ENCODE assay signal across 11 cellular contexts in genomic region chr7:157021071-157021891, GRCh38. TPM values are rescaled to one million over a fixed set of nuclear protein-coding genes. Genes with fewer than 3 reads are reported as not detected.
DNase-seq lines count a peak whose midpoint lies in the region; ATAC-seq and TF ChIP-seq lines count a peak whose summit lies in the region.
"Had no signal": no experiment of that assay in that cellular context is flagged by ENCODE, and none has a peak within 500 bp of the region (broad histone marks: within the 10 kb centered on the region; RNA-seq: fewer than 3 reads in every experiment).

No MANE protein-coding gene starts in this region.

- H3K27me3 ChIP-seq in mesendoderm (ENCODE audit: insufficient read depth, low read length, poor library complexity) (peaks cover 82% of the 10 kb centered on the region), testis (no peaks in the 10 kb centered on the region)

- H2BK120ac ChIP-seq in mesendoderm (ENCODE audit: low read depth, low read length) = no peak overlapping the region

- H3K9ac ChIP-seq in mesendoderm (ENCODE audit: low read length) = no peak overlapping the region

- no peak overlapping the region for H3K4me3 Mint-ChIP-seq in chondrocyte (ENCODE audit: unreplicated experiment)

- no peak overlapping the region for H3K18ac ChIP-seq in mesendoderm (ENCODE audit: low read length)

- no peaks in the 10 kb centered on the region for H3K9me3 Mint-ChIP-seq in activated naive CD4-positive, alpha-beta T cell treated with anti-CD3 and anti-CD28 coated beads, Interleukin-2, amount 50 U/mL, for 72 hours
- no peaks in the 10 kb centered on the region for H3K9me3 Mint-ChIP-seq in chondrocyte (ENCODE audit: low read depth)

- H3K27ac ChIP-seq in mesendoderm (ENCODE audit: low read depth, low read length) (no peak overlapping the region), testis (no peak overlapping the region)

- no peak overlapping the region for H4K5ac ChIP-seq in mesendoderm (ENCODE audit: low read length)

- H3K4me1 Mint-ChIP-seq in chondrocyte (ENCODE audit: low read depth) = peaks cover 8% of the 10 kb centered on the region

- no peaks in the 10 kb centered on the region for H3K79me2 ChIP-seq in mesendoderm (ENCODE audit: control insufficient read depth, insufficient read depth, low read length)

- no peaks in the 10 kb centered on the region for H3K9me3 ChIP-seq in testis

- peak overlapping the region; percentile 22 for H3K4me2 ChIP-seq in mesendoderm (ENCODE audit: low read length)

- H3K27ac Mint-ChIP-seq in activated naive CD4-positive, alpha-beta T cell treated with anti-CD3 and anti-CD28 coated beads, Interleukin-2, amount 50 U/mL, for 72 hours = no peak overlapping the region
- no peak overlapping the region for H3K27ac Mint-ChIP-seq in chondrocyte (ENCODE audit: unreplicated experiment)

- H3K23ac ChIP-seq in mesendoderm (ENCODE audit: low read length) = peak overlapping the region; percentile 39

- no CpG with 5 or more reads among the region's 86 CpGs for WGBS in mesendoderm (ENCODE audit: extremely low coverage, insufficient coverage, low lambda C conversion rate)
- 0 to 8% methylated on average over 18 to 32 of the region's 86 CpGs for WGBS in testis, 2 donors

- intact Hi-C loops in testis (cut with DNase I; ENCODE audit: low total_unique reads) = no loop called here

- TF ChIP-seq CTCF in chondrocyte (IDR thresholded peaks at IDR 0.05) (no peak), testis (IDR thresholded peaks at IDR 0.05) (no peak)

- no peaks in the 10 kb centered on the region for H3K79me1 ChIP-seq in mesendoderm (ENCODE audit: low read length)

- no peak overlapping the region for H4K8ac ChIP-seq in mesendoderm (ENCODE audit: low read depth, low read length)

- H3K27me3 Mint-ChIP-seq in chondrocyte (ENCODE audit: low read depth) = peaks cover 71% of the 10 kb centered on the region

- no peak overlapping the region for H2BK15ac ChIP-seq in mesendoderm (replicated peaks; ENCODE audit: low read depth)

- H3K56ac ChIP-seq in mesendoderm (ENCODE audit: low read length) = no peak overlapping the region

- no peak overlapping the region for H3K4ac ChIP-seq in mesendoderm (ENCODE audit: low read depth, low read length)

- H3K36me3 Mint-ChIP-seq in activated naive CD4-positive, alpha-beta T cell treated with anti-CD3 and anti-CD28 coated beads, Interleukin-2, amount 50 U/mL, for 72 hours = peaks cover 0 to 5% of the 10 kb centered on the region in 2 donors
- no peaks in the 10 kb centered on the region for H3K36me3 Mint-ChIP-seq in chondrocyte (ENCODE audit: low read depth)

- no peak for ATAC-seq in activated naive CD4-positive, alpha-beta T cell treated with anti-CD3 and anti-CD28 coated beads, Interleukin-2, amount 50 U/mL, for 72 hours
- no peak for ATAC-seq in HG02623 (IDR thresholded peaks at IDR 0.05; ENCODE audit: unreplicated experiment)
- no peak for ATAC-seq in GM21825 (IDR thresholded peaks at IDR 0.05; ENCODE audit: unreplicated experiment)

- H3K4me3 ChIP-seq in mesendoderm (ENCODE audit: low read length) (no peak overlapping the region), testis (peak overlapping the region; percentile 12 to 21)

- DNase-seq in activated naive CD4-positive, alpha-beta T cell treated with anti-CD3 and anti-CD28 coated beads, Interleukin-2, amount 50 U/mL, for 72 hours (ENCODE audit: low spot score in 2 of 2) = peak; percentile 18 to 23
- no peak for DNase-seq in activated naive CD4-positive, alpha-beta T cell treated with anti-CD3 and anti-CD28 coated beads, Interleukin-2, amount 50 U/mL, for 16 hours
- DNase-seq in chondrocyte (ENCODE audit: low spot score) (peak; percentile 69), mesendoderm (no peak), testis (no peak)
- DNase-seq in stimulated activated CD4-positive, alpha-beta T cell treated with anti-CD3 and anti-CD28 coated beads, Interleukin-1b, Interleukin-23, amount 100 ng/mL, for 48 hours = no peak
- DNase-seq: dermis blood vessel endothelial cell, NCI-H446 treated with DMSO at 0.1 percent for 48 hours had no signal

- no peak for TF ChIP-seq POLR2A in testis (IDR thresholded peaks at IDR 0.05)

- no peak overlapping the region for H2AK5ac ChIP-seq in mesendoderm (ENCODE audit: low read length)

- no peak overlapping the region for H2BK5ac ChIP-seq in mesendoderm (ENCODE audit: low read length)

- H3K36me3 ChIP-seq in mesendoderm (ENCODE audit: control insufficient read depth, insufficient read depth, low read length) (no peaks in the 10 kb centered on the region), testis (ENCODE audit: low read depth, missing control alignments) (no peaks in the 10 kb centered on the region)

- no peaks in the 10 kb centered on the region for H3K4me1 ChIP-seq in mesendoderm (ENCODE audit: control insufficient read depth, low read depth, low read length)
- peaks cover 6% of the 10 kb centered on the region for H3K4me1 ChIP-seq in testis

RNA-seq across cellular contexts. Expression of gene MNX1, which starts 10.8 kb away (rescaled TPM):
- total RNA-seq in activated naive CD4-positive, alpha-beta T cell treated with anti-CD3 and anti-CD28 coated beads, Interleukin-2, amount 50 U/mL, for 72 hours = under 1 TPM in 1 of 2 donors, not detected in 1; 0.12 TPM
- total RNA-seq in chondrocyte (not detected in 3 replicates), testis (1 to 10 TPM; 3.0 to 3.3 TPM)
- polyA plus RNA-seq in mesendoderm (2013, experiment 1 of 2) = 0.20 TPM
- polyA plus RNA-seq in mesendoderm (2013, experiment 2 of 2) = 0.24 TPM
- 1.5 TPM for polyA plus RNA-seq in testis (ENCODE audit: insufficient read depth, low read depth, low replicate concordance)
- total RNA-seq: dermis blood vessel endothelial cell, fibroblast of villous mesenchyme had no signal

Comparison
In these comparisons a context has a peak if more than half of its experiments do, and no peak if none do; other contexts are left out.
1. DNase-seq: peak in activated naive CD4-positive, alpha-beta T cell treated with anti-CD3 and anti-CD28 coated beads, Interleukin-2, amount 50 U/mL, for 72 hours (2 of 2) and chondrocyte (single experiment); none in activated naive CD4-positive, alpha-beta T cell treated with anti-CD3 and anti-CD28 coated beads, Interleukin-2, amount 50 U/mL, for 16 hours (single experiment), mesendoderm (single experiment), testis (single experiment) and stimulated activated CD4-positive, alpha-beta T cell treated with anti-CD3 and anti-CD28 coated beads, Interleukin-1b, Interleukin-23, amount 100 ng/mL, for 48 hours (single experiment).